Comparison of ENCODE assay signal across 40 cellular contexts in the genomic region with DNA sequence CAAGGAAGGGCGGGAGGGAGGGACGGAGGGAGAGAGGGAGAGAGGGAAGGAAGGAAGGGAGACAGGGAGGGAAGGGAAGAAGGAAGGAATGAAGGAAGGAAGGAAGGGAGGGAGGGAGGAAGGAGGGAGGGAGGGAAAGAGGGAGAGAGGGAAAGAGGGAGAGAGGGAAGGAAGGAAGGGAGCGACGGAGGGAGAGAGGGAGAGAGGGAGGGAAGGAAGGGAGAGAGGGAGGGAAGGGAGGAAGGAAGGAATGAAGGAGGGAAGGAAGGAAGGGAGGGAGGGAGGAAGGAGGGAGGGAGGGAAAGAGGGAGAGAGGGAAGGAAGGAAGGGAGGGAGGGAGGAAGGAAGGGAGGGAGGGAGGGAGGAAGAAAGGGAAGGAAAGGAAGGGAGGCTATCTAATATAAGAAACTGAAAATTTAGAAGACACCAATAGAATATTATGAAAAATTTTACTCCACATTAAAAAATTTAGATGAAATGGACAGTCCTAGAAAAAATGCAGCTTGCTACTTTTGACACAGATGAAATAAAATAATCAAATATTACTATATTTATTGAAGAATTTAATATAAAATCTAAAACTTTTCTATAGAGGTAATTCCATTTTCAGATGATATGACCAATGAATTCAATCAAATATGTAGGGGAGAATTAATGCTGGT.
"Had no signal": no experiment of that assay in that cellular context is flagged by ENCODE, and none has a peak within 500 bp of the region (broad histone marks: within the 10 kb centered on the region; RNA-seq: fewer than 3 reads in every experiment).

No MANE protein-coding gene starts in this region.

- H3K36me3 Mint-ChIP-seq: activated naive CD4-positive, alpha-beta T cell treated with anti-CD3 and anti-CD28 coated beads, Interleukin-2, amount 10 ng/mL, durations not matched to agents 7 days and 5 days; activated naive CD4-positive, alpha-beta T cell treated with anti-CD3 and anti-CD28 coated beads, Interleukin-2, amount 50 U/mL, for 24 hours; activated naive CD8-positive, alpha-beta T cell; activated naive CD8-positive, alpha-beta T cell treated with anti-CD3 and anti-CD28 coated beads for 36 hours; activated naive CD8-positive, alpha-beta T cell treated with anti-CD3 and anti-CD28 coated beads, Interleukin-2, amount 10 ng/mL, durations not matched to agents 7 days and 5 days; brain had no signal

- ATAC-seq: activated naive CD4-positive, alpha-beta T cell treated with anti-CD3 and anti-CD28 coated beads, Interleukin-2, amount 50 U/mL, for 72 hours; activated naive CD8-positive, alpha-beta T cell treated with anti-CD3 and anti-CD28 coated beads, Interleukin-2, amount 50 U/mL, for 24 hours; activated T-cell treated with anti-CD3 and anti-CD28 coated beads, Interleukin-2, amount 50 U/mL, for 4 hours; activated T-cell treated with anti-CD3 and anti-CD28 coated beads, Interleukin-2, amount 50 U/mL, for 72 hours; activated T-helper 17 cell treated with anti-CD3 and anti-CD28 coated beads, Interleukin-2, amount 50 U/mL, for 72 hours; body of pancreas had no signal

- H3K9me3 Mint-ChIP-seq: activated naive CD4-positive, alpha-beta T cell treated with anti-CD3 and anti-CD28 coated beads, Interleukin-2, amount 50 U/mL, for 24 hours; activated naive CD8-positive, alpha-beta T cell treated with anti-CD3 and anti-CD28 coated beads, Interleukin-2, amount 10 ng/mL, durations not matched to agents 7 days and 5 days; activated T-helper 1 cell treated with anti-CD3 and anti-CD28 coated beads, Interleukin-12 subunit alpha, Interleukin-12 subunit beta, Interleukin-2, Interleukin-4 antibody, amounts not matched to agents 30 ng/mL and 10 ng/mL and 1 ng/mL, durations not matched to agents 14 hours and 24 hours and 36 hours; central memory CD8-positive, alpha-beta T cell had no signal

- H3K4me3 ChIP-seq: adrenal gland, ascending aorta, body of pancreas, breast epithelium, cardiac muscle cell had no signal

- H3K27ac ChIP-seq: adrenal gland, ascending aorta, body of pancreas, brain microvascular endothelial cell, breast epithelium, cardiac muscle cell had no signal

- H3K27me3 Mint-ChIP-seq: activated naive CD4-positive, alpha-beta T cell treated with anti-CD3 and anti-CD28 coated beads, Interleukin-2, amount 10 ng/mL, durations not matched to agents 7 days and 5 days; activated naive CD4-positive, alpha-beta T cell treated with anti-CD3 and anti-CD28 coated beads, Interleukin-2, amount 50 U/mL, for 24 hours; activated naive CD8-positive, alpha-beta T cell; activated naive CD8-positive, alpha-beta T cell treated with anti-CD3 and anti-CD28 coated beads for 36 hours; activated naive CD8-positive, alpha-beta T cell treated with anti-CD3 and anti-CD28 coated beads, Interleukin-2, amount 10 ng/mL, durations not matched to agents 7 days and 5 days; activated naive CD8-positive, alpha-beta T cell treated with anti-CD3 and anti-CD28 coated beads, Interleukin-2, amount 50 U/mL, for 24 hours; activated T-cell treated with anti-CD3 and anti-CD28 coated beads, Interleukin-2, amount 50 U/mL, for 24 hours; activated T-helper 17 cell treated with anti-CD3 and anti-CD28 coated beads, Interleukin-2, amount 50 U/mL, for 72 hours; central memory CD8-positive, alpha-beta T cell had no signal

- H3K36me3 ChIP-seq: adrenal gland, ascending aorta, brain microvascular endothelial cell, breast epithelium, cardiac muscle cell had no signal

- H3K9me3 ChIP-seq: body of pancreas had no signal

- H3K27ac Mint-ChIP-seq: activated naive CD4-positive, alpha-beta T cell treated with anti-CD3 and anti-CD28 coated beads for 36 hours; activated naive CD4-positive, alpha-beta T cell treated with anti-CD3 and anti-CD28 coated beads, Interleukin-2, amount 10 ng/mL, durations not matched to agents 7 days and 5 days; activated naive CD4-positive, alpha-beta T cell treated with anti-CD3 and anti-CD28 coated beads, Interleukin-2, amount 50 U/mL, for 24 hours; activated naive CD4-positive, alpha-beta T cell treated with anti-CD3 and anti-CD28 coated beads, Interleukin-2, amount 50 U/mL, for 72 hours; activated naive CD8-positive, alpha-beta T cell; activated naive CD8-positive, alpha-beta T cell treated with anti-CD3 and anti-CD28 coated beads for 36 hours; activated naive CD8-positive, alpha-beta T cell treated with anti-CD3 and anti-CD28 coated beads, Interleukin-2, amount 10 ng/mL, durations not matched to agents 7 days and 5 days; activated naive CD8-positive, alpha-beta T cell treated with anti-CD3 and anti-CD28 coated beads, Interleukin-2, amount 50 U/mL, for 24 hours; activated T-cell treated with anti-CD3 and anti-CD28 coated beads, Interleukin-2, amount 50 U/mL, for 24 hours; activated T-cell treated with anti-CD3 and anti-CD28 coated beads, Interleukin-2, amount 50 U/mL, for 72 hours; activated T-helper 1 cell treated with anti-CD3 and anti-CD28 coated beads, Interleukin-12 subunit alpha, Interleukin-12 subunit beta, Interleukin-2, Interleukin-4 antibody, amounts not matched to agents 30 ng/mL and 10 ng/mL and 1 ng/mL, durations not matched to agents 14 hours and 24 hours and 36 hours; activated T-helper 17 cell treated with anti-CD3 and anti-CD28 coated beads, Interleukin-2, amount 50 U/mL, for 72 hours; activated T-helper 2 cell treated with anti-CD3 and anti-CD28 coated beads, Interferon-gamma antibody, Interleukin-2, Interleukin-4, amounts not matched to agents 10 μg/mL and 5 μg/mL and 100 μg/mL, durations not matched to agents 14 hours and 24 hours and 36 hours; brain had no signal

- DNase-seq: activated effector memory CD4-positive, alpha-beta T cell treated with anti-CD3 and anti-CD28 coated beads, Interleukin-2, amount 50 U/mL, for 16 hours; activated effector memory CD4-positive, alpha-beta T cell treated with Interleukin-2 at 50 U/mL for 16 hours; activated gamma-delta T cell; activated gamma-delta T cell treated with Interleukin-2 at 50 U/mL for 16 hours; activated naive CD4-positive, alpha-beta T cell; activated naive CD4-positive, alpha-beta T cell treated with anti-CD3 and anti-CD28 coated beads for 36 hours; activated naive CD4-positive, alpha-beta T cell treated with anti-CD3 and anti-CD28 coated beads, Interleukin-2, amount 10 ng/mL, durations not matched to agents 7 days and 5 days; activated naive CD4-positive, alpha-beta T cell treated with anti-CD3 and anti-CD28 coated beads, Interleukin-2, amount 50 U/mL, for 16 hours; activated naive CD4-positive, alpha-beta T cell treated with Interleukin-2 at 50 U/mL for 16 hours; activated naive CD8-positive, alpha-beta T cell treated with anti-CD3 and anti-CD28 coated beads for 36 hours; activated naive CD8-positive, alpha-beta T cell treated with anti-CD3 and anti-CD28 coated beads, Interleukin-2, amount 10 ng/mL, durations not matched to agents 7 days and 5 days; activated naive CD8-positive, alpha-beta T cell treated with anti-CD3 and anti-CD28 coated beads, Interleukin-2, amount 50 U/mL, for 24 hours; activated T-cell treated with anti-CD3 and anti-CD28 coated beads, Interleukin-2, amount 50 U/mL, for 1 hour; activated T-cell treated with anti-CD3 and anti-CD28 coated beads, Interleukin-2, amount 50 U/mL, for 24 hours; activated T-cell treated with anti-CD3 and anti-CD28 coated beads, Interleukin-2, amount 50 U/mL, for 4 hours; activated T-cell treated with anti-CD3 and anti-CD28 coated beads, Interleukin-2, amount 50 U/mL, for 48 hours; activated T-cell treated with anti-CD3 and anti-CD28 coated beads, Interleukin-2, amount 50 U/mL, for 72 hours; adrenal gland; amniotic stem cell; amygdala; anterior cingulate cortex; aorta; body of pancreas; brain microvascular endothelial cell; caudate nucleus; central memory CD4-positive, alpha-beta T cell; cerebellar nuclear complex had no signal

- H3K4me1 Mint-ChIP-seq: activated naive CD4-positive, alpha-beta T cell treated with anti-CD3 and anti-CD28 coated beads, Interleukin-2, amount 10 ng/mL, durations not matched to agents 7 days and 5 days; activated naive CD4-positive, alpha-beta T cell treated with anti-CD3 and anti-CD28 coated beads, Interleukin-2, amount 50 U/mL, for 24 hours; activated naive CD8-positive, alpha-beta T cell treated with anti-CD3 and anti-CD28 coated beads for 36 hours; activated naive CD8-positive, alpha-beta T cell treated with anti-CD3 and anti-CD28 coated beads, Interleukin-2, amount 10 ng/mL, durations not matched to agents 7 days and 5 days; activated naive CD8-positive, alpha-beta T cell treated with anti-CD3 and anti-CD28 coated beads, Interleukin-2, amount 50 U/mL, for 24 hours; activated T-helper 17 cell treated with anti-CD3 and anti-CD28 coated beads, Interleukin-2, amount 50 U/mL, for 72 hours; brain; central memory CD8-positive, alpha-beta T cell had no signal

- H3K27me3 ChIP-seq: adrenal gland, ascending aorta, body of pancreas, brain microvascular endothelial cell, breast epithelium, cardiac muscle cell had no signal

- H3K4me1 ChIP-seq: adrenal gland, ascending aorta, body of pancreas, breast epithelium had no signal

- FAIRE-seq: astrocyte, bronchial epithelial cell had no signal

- H3K4me3 Mint-ChIP-seq: activated naive CD4-positive, alpha-beta T cell treated with anti-CD3 and anti-CD28 coated beads for 36 hours; activated naive CD4-positive, alpha-beta T cell treated with anti-CD3 and anti-CD28 coated beads, Interleukin-2, amount 10 ng/mL, durations not matched to agents 7 days and 5 days; activated naive CD4-positive, alpha-beta T cell treated with anti-CD3 and anti-CD28 coated beads, Interleukin-2, amount 50 U/mL, for 24 hours; activated naive CD8-positive, alpha-beta T cell; activated naive CD8-positive, alpha-beta T cell treated with anti-CD3 and anti-CD28 coated beads for 36 hours; activated naive CD8-positive, alpha-beta T cell treated with anti-CD3 and anti-CD28 coated beads, Interleukin-2, amount 10 ng/mL, durations not matched to agents 7 days and 5 days; activated naive CD8-positive, alpha-beta T cell treated with anti-CD3 and anti-CD28 coated beads, Interleukin-2, amount 50 U/mL, for 24 hours; activated T-cell treated with anti-CD3 and anti-CD28 coated beads, Interleukin-2, amount 50 U/mL, for 24 hours; activated T-cell treated with anti-CD3 and anti-CD28 coated beads, Interleukin-2, amount 50 U/mL, for 4 hours; activated T-cell treated with anti-CD3 and anti-CD28 coated beads, Interleukin-2, amount 50 U/mL, for 72 hours; activated T-helper 1 cell treated with anti-CD3 and anti-CD28 coated beads, Interleukin-12 subunit alpha, Interleukin-12 subunit beta, Interleukin-2, Interleukin-4 antibody, amounts not matched to agents 30 ng/mL and 10 ng/mL and 1 ng/mL, durations not matched to agents 14 hours and 24 hours and 36 hours; activated T-helper 17 cell treated with anti-CD3 and anti-CD28 coated beads, Interleukin-2, amount 50 U/mL, for 72 hours; brain; central memory CD8-positive, alpha-beta T cell had no signal
